1 cellular context compared by ENCODE assay signal in the genomic region with DNA sequence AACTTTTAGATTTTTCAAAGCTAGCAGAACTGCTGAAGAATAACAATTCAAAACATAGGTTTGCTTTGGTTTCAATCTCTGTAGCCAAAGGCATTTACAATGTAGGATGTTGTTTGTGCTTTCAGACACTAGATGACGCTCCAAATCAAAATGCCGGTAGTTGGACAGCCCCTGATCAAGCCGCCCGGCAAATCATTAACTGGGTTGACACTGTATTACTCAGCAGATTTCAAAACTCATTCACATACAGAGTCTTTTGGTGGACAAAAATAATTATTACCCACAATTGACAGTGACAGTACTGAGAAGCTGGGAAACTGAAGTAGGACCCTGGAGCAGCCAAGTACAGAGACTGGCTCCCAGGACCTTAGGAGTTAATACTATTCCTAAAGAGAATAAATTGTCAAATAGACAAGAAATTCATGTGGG.
TF ChIP-seq lines count a peak whose summit lies in the region.

No MANE protein-coding gene starts in this region.

TF ChIP-seq in HepG2, 621 proteins besides CTCF, POLR2A, EP300 and RAD21 (continued from another document and continues in another):
- TF ChIP-seq BRF2 (CRISPR knock-in tag; IDR thresholded peaks at IDR 0.05) = no peak
- TF ChIP-seq PRDM10 (CRISPR knock-in tag; IDR thresholded peaks at IDR 0.05; ENCODE audit: low read depth) = no peak
- no peak for TF ChIP-seq NCOA1 (CRISPR knock-in tag; IDR thresholded peaks at IDR 0.05)
- TF ChIP-seq ZFP41 (CRISPR knock-in tag; IDR thresholded peaks at IDR 0.05; ENCODE audit: borderline replicate concordance) = no peak
- TF ChIP-seq ZNF33B (CRISPR knock-in tag; IDR thresholded peaks at IDR 0.05) = no peak
- 0 out of 2 replicates have a peak, but pooled peaks have one; percentile 26 for TF ChIP-seq KDM3A (CRISPR knock-in tag; IDR thresholded peaks at IDR 0.05; ENCODE audit: low read depth)
- TF ChIP-seq ATF5 (CRISPR knock-in tag; IDR thresholded peaks at IDR 0.05; ENCODE audit: low read depth) = no peak
- TF ChIP-seq THYN1 (CRISPR knock-in tag; IDR thresholded peaks at IDR 0.05; ENCODE audit: borderline replicate concordance, low read depth) = no peak
- TF ChIP-seq GLMP (CRISPR knock-in tag; IDR thresholded peaks at IDR 0.05; ENCODE audit: borderline replicate concordance) = no peak
- no peak for TF ChIP-seq NFAT5 (CRISPR knock-in tag; IDR thresholded peaks at IDR 0.05)
- TF ChIP-seq FOXJ3 (CRISPR knock-in tag; IDR thresholded peaks at IDR 0.05; ENCODE audit: borderline replicate concordance) = no peak
- peak; percentile 49; the same call in 1 of the 2 replicates for TF ChIP-seq ZFP36L1 (CRISPR knock-in tag; IDR thresholded peaks at IDR 0.05)
- TF ChIP-seq AHR (CRISPR knock-in tag; IDR thresholded peaks at IDR 0.05) = no peak
- TF ChIP-seq TOE1 (CRISPR knock-in tag; IDR thresholded peaks at IDR 0.05) = 0 out of 2 replicates have a peak, but pooled peaks have one; percentile 74
- TF ChIP-seq ZBTB42 (CRISPR knock-in tag; IDR thresholded peaks at IDR 0.05) = no peak
- no peak for TF ChIP-seq RFXAP (CRISPR knock-in tag; IDR thresholded peaks at IDR 0.05; ENCODE audit: borderline replicate concordance)
- TF ChIP-seq GATAD1 (CRISPR knock-in tag; IDR thresholded peaks at IDR 0.05) = 0 out of 2 replicates have a peak, but pooled peaks have one; percentile 37
- TF ChIP-seq HOXA3 (CRISPR knock-in tag; IDR thresholded peaks at IDR 0.05) = no peak; the same call in 1 of the 2 replicates
- TF ChIP-seq ZNF550 (CRISPR knock-in tag; IDR thresholded peaks at IDR 0.05; ENCODE audit: borderline replicate concordance) = no peak
- no peak for TF ChIP-seq ZNF850 (CRISPR knock-in tag; conservative IDR thresholded peaks at IDR 0.05)
- TF ChIP-seq SMYD3 (CRISPR knock-in tag; IDR thresholded peaks at IDR 0.05) = no peak
- no peak for TF ChIP-seq ARNTL (CRISPR knock-in tag; IDR thresholded peaks at IDR 0.05)
- no peak for TF ChIP-seq BHLHE40 (IDR thresholded peaks at IDR 0.05; ENCODE audit: low read length)
- no peak for TF ChIP-seq RFX1 (IDR thresholded peaks at IDR 0.05)
- TF ChIP-seq NFYB (CRISPR knock-in tag; IDR thresholded peaks at IDR 0.05) = no peak
- no peak for TF ChIP-seq ZNF574 (CRISPR knock-in tag; IDR thresholded peaks at IDR 0.05)
- TF ChIP-seq ARID3A (IDR thresholded peaks at IDR 0.05; ENCODE audit: low read depth, low read length) = peak; percentile 100
- no peak for TF ChIP-seq ZNF597 (CRISPR knock-in tag; IDR thresholded peaks at IDR 0.05)
- TF ChIP-seq ZFP82 (CRISPR knock-in tag; IDR thresholded peaks at IDR 0.05; ENCODE audit: borderline replicate concordance) = no peak
- no peak for TF ChIP-seq AHDC1 (CRISPR knock-in tag; IDR thresholded peaks at IDR 0.05; ENCODE audit: borderline replicate concordance)
